28 cellular contexts compared by ENCODE assay signal in the genomic region with DNA sequence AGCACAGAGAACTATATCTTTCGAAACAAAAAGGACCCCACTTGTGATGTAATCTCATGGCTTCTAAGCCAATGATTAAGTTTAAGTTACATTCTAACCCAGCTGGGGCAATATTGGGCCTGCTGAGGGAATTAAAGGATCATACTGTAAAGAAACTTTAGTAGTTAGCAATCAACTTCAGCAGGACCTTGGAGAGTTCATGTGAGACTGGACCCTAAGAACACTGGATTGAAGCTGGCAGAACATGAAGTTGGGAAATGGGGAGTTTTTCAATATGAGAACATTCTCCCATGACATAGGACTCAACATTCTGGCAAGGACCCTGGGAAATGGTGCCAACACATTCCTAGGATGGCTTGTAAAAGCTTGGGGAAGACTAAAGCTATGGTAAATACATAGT.
"Had no signal": no experiment of that assay in that cellular context is flagged by ENCODE, and none has a peak within 500 bp of the region (broad histone marks: within the 10 kb centered on the region; RNA-seq: fewer than 3 reads in every experiment).

No MANE protein-coding gene starts in this region.

- DNase-seq: hypothalamus; immature natural killer cell; kidney; left colon; left ventricle myocardium inferior; mesenchymal stem cell; naive thymus-derived CD8-positive, alpha-beta T cell; nucleus accumbens; pancreas; posterior cingulate gyrus; right lobe of liver; stimulated activated CD4-positive, alpha-beta T cell treated with anti-CD3 and anti-CD28 coated beads, Interleukin-1b, Interleukin-23, amount 100 ng/mL, for 48 hours; stimulated activated CD4-positive, alpha-beta T cell treated with anti-CD3 and anti-CD28 coated beads, Interleukin-2, amount 100 ng/mL, for 48 hours; stimulated activated CD4-positive, alpha-beta T cell treated with anti-CD3 and anti-CD28 coated beads, Interleukin-4, amount 100 ng/mL, for 4 hours; stimulated activated CD8-positive, alpha-beta memory T cell treated with anti-CD3 and anti-CD28 coated beads, Interleukin-4, amount 100 ng/mL, for 48 hours; stimulated activated naive CD4-positive, alpha-beta T cell treated with Interleukin-2 at 50 U/mL for 16 hours; stimulated activated naive CD8-positive, alpha-beta T cell treated with anti-CD3 and anti-CD28 coated beads, Interleukin-15, amount 100 ng/mL, for 72 hours; substantia nigra; uterus had no signal

- H3K27me3 ChIP-seq: pancreas, right atrium auricular region, right lobe of liver, tibial nerve, uterus had no signal

- H3K27me3 Mint-ChIP-seq: naive thymus-derived CD8-positive, alpha-beta T cell; stimulated activated memory B cell treated with anti-CD40 and anti-IgM and Interleukin-4, amounts not matched to agents 10 μg/mL and 1 μg/mL and 100 μg/mL, for 72 hours; stimulated activated naive CD8-positive, alpha-beta T cell treated with anti-CD3 and anti-CD28 coated beads, Interleukin-15, amount 100 ng/mL, for 72 hours; type B pancreatic cell had no signal

- H3K36me3 Mint-ChIP-seq: immature natural killer cell; naive thymus-derived CD8-positive, alpha-beta T cell; stimulated activated memory B cell treated with anti-CD40 and anti-IgM and Interleukin-4, amounts not matched to agents 10 μg/mL and 1 μg/mL and 100 μg/mL, for 72 hours; type B pancreatic cell had no signal

- H3K9me3 Mint-ChIP-seq: stimulated activated memory B cell treated with anti-CD40 and anti-IgM and Interleukin-4, amounts not matched to agents 10 μg/mL and 1 μg/mL and 100 μg/mL, for 72 hours; type B pancreatic cell had no signal

- H3K36me3 ChIP-seq: left ventricle myocardium inferior, pancreas, prostate gland, right atrium auricular region, right lobe of liver, tibial nerve, uterus had no signal

- H3K4me1 ChIP-seq: left ventricle myocardium inferior, pancreas, prostate gland, right atrium auricular region, right lobe of liver, tibial nerve, uterus had no signal

- H3K27ac Mint-ChIP-seq: immature natural killer cell; naive thymus-derived CD8-positive, alpha-beta T cell; nephron; stimulated activated memory B cell treated with anti-CD40 and anti-IgM and Interleukin-4, amounts not matched to agents 10 μg/mL and 1 μg/mL and 100 μg/mL, for 72 hours; stimulated activated naive CD8-positive, alpha-beta T cell treated with anti-CD3 and anti-CD28 coated beads, Interleukin-15, amount 100 ng/mL, for 72 hours; type B pancreatic cell had no signal

- H3K4me1 Mint-ChIP-seq: immature natural killer cell; naive thymus-derived CD8-positive, alpha-beta T cell; nephron; stimulated activated memory B cell treated with anti-CD40 and anti-IgM and Interleukin-4, amounts not matched to agents 10 μg/mL and 1 μg/mL and 100 μg/mL, for 72 hours; stimulated activated naive CD8-positive, alpha-beta T cell treated with anti-CD3 and anti-CD28 coated beads, Interleukin-15, amount 100 ng/mL, for 72 hours had no signal

- H3K9me3 ChIP-seq: pancreas, prostate gland, right lobe of liver, tibial nerve, uterus had no signal

- H3K27ac ChIP-seq: left ventricle myocardium inferior, pancreas, prostate gland, right atrium auricular region, right lobe of liver, tibial nerve, uterus had no signal

- H3K4me3 Mint-ChIP-seq: immature natural killer cell; naive thymus-derived CD8-positive, alpha-beta T cell; nephron; neural crest cell; stimulated activated memory B cell treated with anti-CD40 and anti-IgM and Interleukin-4, amounts not matched to agents 10 μg/mL and 1 μg/mL and 100 μg/mL, for 72 hours; stimulated activated naive CD8-positive, alpha-beta T cell treated with anti-CD3 and anti-CD28 coated beads, Interleukin-15, amount 100 ng/mL, for 72 hours; type B pancreatic cell had no signal

- H3K4me3 ChIP-seq: left ventricle myocardium inferior, pancreas, prostate gland, right atrium auricular region, right lobe of liver, smooth muscle cell, tibial nerve, uterus had no signal

- H3K4me2 ChIP-seq: smooth muscle cell had no signal

- FAIRE-seq: islet of Langerhans, kidney, pancreas had no signal

- ATAC-seq: left colon; naive thymus-derived CD8-positive, alpha-beta T cell; pancreas; right lobe of liver; stimulated activated memory B cell treated with anti-CD40 and anti-IgM and Interleukin-4, amounts not matched to agents 10 μg/mL and 1 μg/mL and 100 μg/mL, for 72 hours; stimulated activated naive CD8-positive, alpha-beta T cell treated with anti-CD3 and anti-CD28 coated beads, Interleukin-15, amount 100 ng/mL, for 72 hours had no signal
